26 cellular contexts compared by ENCODE assay signal in genomic region chr13:77372275-77372674, GRCh38. TPM values are rescaled to one million over a fixed set of nuclear protein-coding genes. Genes with fewer than 3 reads are reported as not detected.
DNase-seq lines count a peak whose midpoint lies in the region; ATAC-seq, FAIRE-seq and TF ChIP-seq lines count a peak whose summit lies in the region.
"Had no signal": no experiment of that assay in that cellular context is flagged by ENCODE, and none has a peak within 500 bp of the region (broad histone marks: within the 10 kb centered on the region; RNA-seq: fewer than 3 reads in every experiment).

No MANE protein-coding gene starts in this region.

- H2AFZ ChIP-seq in GM12878 (ENCODE audit: control insufficient read depth, low read depth, low read length) (no peak overlapping the region), mesenchymal stem cell (ENCODE audit: low read depth, low read length) (no peak overlapping the region)
- H2AFZ ChIP-seq: parathyroid adenoma, PC-9 had no signal

- no peak overlapping the region for H3K4ac ChIP-seq in mesenchymal stem cell (ENCODE audit: low read depth in 1 of 2, low read length in 2 of 2)

- H2AK5ac ChIP-seq in mesenchymal stem cell (ENCODE audit: low read length, severe bottlenecking), result no peak overlapping the region

- no peak overlapping the region for H3K18ac ChIP-seq in mesenchymal stem cell (ENCODE audit: low read depth in 1 of 2, low read length in 2 of 2)

- no peaks in the 10 kb centered on the region for H3K27me3 ChIP-seq in GM12878 (replicated peaks in 1 of 2; ENCODE audit: control insufficient read depth in 2 of 2, insufficient read depth in 2 of 2, low read length in 1 of 2)
- H3K27me3 ChIP-seq in mesenchymal stem cell (ENCODE audit: control insufficient read depth in 1 of 2, insufficient read depth in 1 of 2, low read length in 2 of 2), result no peaks in the 10 kb centered on the region
- H3K27me3 ChIP-seq: testis had no signal

- no peak for TF ChIP-seq CTCF in GM12878 (IDR thresholded peaks at IDR 0.05 in 2 of 3, conservative IDR thresholded peaks at IDR 0.05 in 1 of 3; ENCODE audit: control insufficient read depth in 2 of 3, extremely low read depth in 1 of 3, insufficient read depth in 1 of 3, low read depth in 3 of 3, low read length in 3 of 3)

- H2BK120ac ChIP-seq in mesenchymal stem cell (ENCODE audit: low read depth, low read length), result no peak overlapping the region

- TF ChIP-seq EP300 in GM12878 (IDR thresholded peaks at IDR 0.05; ENCODE audit: borderline replicate concordance in 1 of 2, control insufficient read depth in 1 of 2, low read depth in 2 of 2, low read length in 2 of 2), result no peak

- H3K27ac ChIP-seq in GM12878 (ENCODE audit: control insufficient read depth, insufficient read depth) (no peak overlapping the region), mesenchymal stem cell (ENCODE audit: low read length, poor library complexity, severe bottlenecking) (no peak overlapping the region)
- H3K27ac ChIP-seq: A549, KMS-11, parathyroid adenoma, PC-9, testis, WERI-Rb-1 had no signal

- SMC1A ChIA-PET in GM12878 (lab: Charles Lee; ENCODE audit: uncharacterized antibody, unreplicated experiment), result interaction anchor here (1.0 to 4.2 kb wide), 5 partner anchors 11 to 106 kb away, joined by 3 to 16 read pairs (median 3); no protein-coding TSS in a partner anchor

- no peak for FAIRE-seq in GM12878 (lab: Jason Lieb, UNC)
- FAIRE-seq: A549, colon, endothelial cell of umbilical vein had no signal

- no peaks in the 10 kb centered on the region for H3K79me2 ChIP-seq in GM12878 (ENCODE audit: control insufficient read depth, insufficient read depth, low read length)
- H3K79me2 ChIP-seq: parathyroid adenoma had no signal

- H3K4me1 ChIP-seq in GM12878 (ENCODE audit: control insufficient read depth, insufficient read depth, low read length), result no peaks in the 10 kb centered on the region
- no peaks in the 10 kb centered on the region for H3K4me1 ChIP-seq in mesenchymal stem cell (ENCODE audit: control insufficient read depth, insufficient read depth, low read depth, low read length)
- H3K4me1 ChIP-seq: A549, parathyroid adenoma, testis had no signal

- H3K4me2 ChIP-seq in GM12878 (ENCODE audit: control insufficient read depth, insufficient read depth), result no peak overlapping the region
- H3K4me2 ChIP-seq in mesenchymal stem cell (ENCODE audit: low read length, poor library complexity, severe bottlenecking), result no peak overlapping the region
- H3K4me2 ChIP-seq: A549, KMS-11, PC-9 had no signal

- no peaks in the 10 kb centered on the region; the same call in 2 of the 3 replicates for H3K9me3 ChIP-seq in GM12878 (replicated peaks; ENCODE audit: control insufficient read depth, insufficient read depth, low read length)
- H3K9me3 ChIP-seq in mesenchymal stem cell (ENCODE audit: control insufficient read depth, low read length), result no peaks in the 10 kb centered on the region
- H3K9me3 ChIP-seq: A549, testis had no signal

- BruUV-seq in GM12878 (replicated peaks; lab: Mats Ljungman, UMichigan), result no TSS peak

- H4K20me1 ChIP-seq in GM12878 (ENCODE audit: control insufficient read depth, insufficient read depth), result no peaks in the 10 kb centered on the region

- WGBS in GM12878 (ENCODE audit: insufficient coverage, insufficient replicate concordance, low lambda C conversion rate, missing lambda C conversion rate), result 96% methylated on average over 1 of the region's 1 CpG
- WGBS in mesenchymal stem cell, result no CpG with 5 or more reads among the region's 1 CpG

- CTCF ChIA-PET in GM12878 (lab: Yijun Ruan, JAX), result interaction anchor here (1.4 kb wide), 1 partner anchor 10 kb away, joined by 4 read pairs; no protein-coding TSS in a partner anchor

- H3K79me1 ChIP-seq in mesenchymal stem cell (replicated peaks; ENCODE audit: low read length, poor library complexity, severe bottlenecking), result no peaks in the 10 kb centered on the region

- H3K23ac ChIP-seq in mesenchymal stem cell (ENCODE audit: low read length in 2 of 2), result no peak overlapping the region

- no peak for TF ChIP-seq POLR2A in GM12878 (IDR thresholded peaks at IDR 0.05; ENCODE audit: low read depth, low read length)

- no peak overlapping the region for H2BK5ac ChIP-seq in mesenchymal stem cell (ENCODE audit: low read depth, low read length, poor library complexity, severe bottlenecking)

- H3K9ac ChIP-seq in GM12878 (ENCODE audit: control insufficient read depth, insufficient read depth, low read length) (no peak overlapping the region), mesenchymal stem cell (ENCODE audit: low read length) (no peak overlapping the region)
- H3K9ac ChIP-seq: KMS-11, parathyroid adenoma had no signal

- H2BK15ac ChIP-seq in mesenchymal stem cell (ENCODE audit: low read depth, poor library complexity, severe bottlenecking), result no peak overlapping the region

- H4K91ac ChIP-seq in mesenchymal stem cell (ENCODE audit: low read length), result no peak overlapping the region

- intact Hi-C loops in GM12878 (cut with micrococcal nuclease; ENCODE audit: unreplicated experiment), result no loop called here

- DNase-seq in GM03348 (ENCODE audit: low spot score) (peak; percentile 7), NOMO-1 treated with DMSO at 0.1 percent for 48 hours (lab: John Stamatoyannopoulos, UW; ENCODE audit: unreplicated experiment) (peak; percentile 92), GM12878 (ENCODE audit: low read depth, low spot score) (no peak), mesenchymal stem cell (peak; percentile 76), mesenteric fat pad (ENCODE audit: low spot score) (no peak), NCI-H2171 treated with DMSO at 0.1 percent for 48 hours (lab: John Stamatoyannopoulos, UW) (no peak)
- DNase-seq: activated CD4-positive, alpha-beta T cell treated with anti-CD3 and anti-CD28 coated beads for 48 hours; activated naive CD4-positive, alpha-beta T cell treated with anti-CD3 and anti-CD28 coated beads, Interleukin-2, amount 50 U/mL, for 16 hours; amygdala; CD8-positive, alpha-beta T cell; mesendoderm; NCI-H2107; NCI-H446 treated with DMSO at 0.1 percent for 48 hours; PC-9; stimulated activated CD4-positive, alpha-beta T cell treated with anti-CD3 and anti-CD28 coated beads, Interleukin-1b, Interleukin-23, amount 100 ng/mL, for 48 hours; testis; WERI-Rb-1 had no signal

- H3K4me3 ChIP-seq in GM12878, result no peak overlapping the region
- no peak overlapping the region for H3K4me3 ChIP-seq in mesenchymal stem cell (ENCODE audit: insufficient read depth in 1 of 2, low read depth in 1 of 2, low read length in 2 of 2)
- H3K4me3 ChIP-seq: A549, PC-9, testis had no signal

- in situ Hi-C loops in GM12878 (cut with MboI), result no loop called here

- H3K36me3 ChIP-seq in GM12878 (ENCODE audit: control insufficient read depth in 2 of 2, insufficient read depth in 2 of 2, low read length in 1 of 2) (no peaks in the 10 kb centered on the region), mesenchymal stem cell (ENCODE audit: control insufficient read depth in 1 of 2, insufficient read depth in 2 of 2, low read depth in 1 of 2, low read length in 2 of 2) (no peaks in the 10 kb centered on the region)
- H3K36me3 ChIP-seq: WERI-Rb-1 had no signal

- H2BK12ac ChIP-seq in mesenchymal stem cell (ENCODE audit: low read length in 2 of 2), result no peak overlapping the region

- no peak for TF ChIP-seq RAD21 in GM12878 (IDR thresholded peaks at IDR 0.05; ENCODE audit: insufficient read depth, low read depth, low read length)

- RAD21 ChIA-PET in GM12878 (lab: Charles Lee; ENCODE audit: unreplicated experiment), result interaction anchor here (1.3 kb wide), 1 partner anchor 24 kb away, joined by 3 read pairs; no protein-coding TSS in a partner anchor

- no peak overlapping the region for H3K14ac ChIP-seq in mesenchymal stem cell (ENCODE audit: low read length in 2 of 2)

- ATAC-seq in GM12878, result peak; percentile 22; the same call in 1 of the 3 replicates
- ATAC-seq in HG02981 (IDR thresholded peaks at IDR 0.05; ENCODE audit: unreplicated experiment), result no peak
- no peak for ATAC-seq in GM18517 (IDR thresholded peaks at IDR 0.05; ENCODE audit: unreplicated experiment)
- ATAC-seq: A549; CD8-positive, alpha-beta T cell; left lobe of liver; Right ventricle myocardium inferior had no signal

- POLR2A ChIA-PET in GM12878 (lab: Charles Lee), result no interaction called here

- no peak overlapping the region for H4K8ac ChIP-seq in mesenchymal stem cell (ENCODE audit: low read length)

TF ChIP-seq in GM12878, 131 proteins besides CTCF, POLR2A, EP300 and RAD21 (continues in another document):
- TF ChIP-seq MXI1 (IDR thresholded peaks at IDR 0.05; ENCODE audit: low read depth, low read length) (no peak), DPF2 (IDR thresholded peaks at IDR 0.05) (no peak), POLR2AphosphoS2 (IDR thresholded peaks at IDR 0.05; ENCODE audit: low read depth, low read length) (no peak), MEF2A (IDR thresholded peaks at IDR 0.05; ENCODE audit: insufficient read depth, low read depth, low read length) (no peak), HDAC6 (IDR thresholded peaks at IDR 0.05; ENCODE audit: unreplicated experiment) (no peak), HCFC1 (IDR thresholded peaks at IDR 0.05; ENCODE audit: low read length) (no peak), ASH2L (IDR thresholded peaks at IDR 0.05; ENCODE audit: borderline replicate concordance, low read depth) (no peak), TARDBP (IDR thresholded peaks at IDR 0.05; ENCODE audit: borderline replicate concordance) (no peak), SREBF1 (IDR thresholded peaks at IDR 0.05; ENCODE audit: low read length) (no peak), BACH1 (IDR thresholded peaks at IDR 0.05; ENCODE audit: borderline replicate concordance) (no peak), POU2F2 (IDR thresholded peaks at IDR 0.05; ENCODE audit: borderline replicate concordance, low read depth, low read length) (no peak)

RNA-seq across cellular contexts. Expression of gene MYCBP2, which starts 45.4 kb away (rescaled TPM):
- 652 and 698 TPM in 2 replicates for total RNA-seq in GM12878 (2013; cell fraction: nucleolus; rRNA removed)
- total RNA-seq in GM12878 (2014; rRNA removed) (126 and 135 TPM in 2 replicates), GM12878 (2014; rRNA removed; fragmentation: Illumina TruSeq; extraction: Trizol) (123 and 135 TPM in 2 replicates), GM12878 (2021) (151 and 152 TPM in 2 replicates), mesenteric fat pad (238 TPM)
- 54.4 TPM for polyA plus RNA-seq in GM12878 (2011; ENCODE audit: low read depth)
- polyA plus RNA-seq in GM12878 (2011; rRNA removed) (119 and 157 TPM in 2 replicates), GM12878 (2014; fragmentation: Illumina TruSeq; extraction: Trizol) (126 and 149 TPM in 2 replicates), GM12878 (2014; fragmentation: Nextera tagmentation; extraction: Ambion mirVana) (10 to 100 TPM; 51.9 to 56.6 TPM), GM12878 (2014; rRNA removed) (77.0 and 82.4 TPM in 2 replicates), GM12878 (2016; fragmentation: Nextera tagmentation; extraction: Ambion mirVana) (10 to 100 TPM; 56.8 to 62.4 TPM)
- 92.2 and 110 TPM in 2 replicates for polyA plus RNA-seq in GM12878 (2011; cell fraction: cytosol; rRNA removed)
- 164 and 187 TPM in 2 replicates for polyA plus RNA-seq in GM12878 (2011; cell fraction: nucleus; rRNA removed)
- polyA plus RNA-seq in GM12878 (2012), result 75.0 and 78.0 TPM in 2 replicates
- polyA minus RNA-seq in GM12878 (2011; rRNA and poly(A)+ RNA removed), result 271 and 396 TPM in 2 replicates
- 106 and 154 TPM in 2 replicates for polyA minus RNA-seq in GM12878 (2011; cell fraction: cytosol; rRNA and poly(A)+ RNA removed)
- 339 and 523 TPM in 2 replicates for polyA minus RNA-seq in GM12878 (2011; cell fraction: nucleus; rRNA and poly(A)+ RNA removed)
- 26.9 TPM for polyA plus RNA-seq in mesenchymal stem cell (2013, experiment 1 of 2)
- polyA plus RNA-seq in mesenchymal stem cell (2013, experiment 2 of 2), result 25.1 TPM

Comparison
In these comparisons a context has a peak if more than half of its experiments do, and no peak if none do; other contexts are left out.
1. DNase-seq: peak in GM03348 (single experiment), NOMO-1 treated with DMSO at 0.1 percent for 48 hours (single experiment) and mesenchymal stem cell (single experiment); none in GM12878 (single experiment), mesenteric fat pad (single experiment) and NCI-H2171 treated with DMSO at 0.1 percent for 48 hours (single experiment).